In the genomic region with DNA sequence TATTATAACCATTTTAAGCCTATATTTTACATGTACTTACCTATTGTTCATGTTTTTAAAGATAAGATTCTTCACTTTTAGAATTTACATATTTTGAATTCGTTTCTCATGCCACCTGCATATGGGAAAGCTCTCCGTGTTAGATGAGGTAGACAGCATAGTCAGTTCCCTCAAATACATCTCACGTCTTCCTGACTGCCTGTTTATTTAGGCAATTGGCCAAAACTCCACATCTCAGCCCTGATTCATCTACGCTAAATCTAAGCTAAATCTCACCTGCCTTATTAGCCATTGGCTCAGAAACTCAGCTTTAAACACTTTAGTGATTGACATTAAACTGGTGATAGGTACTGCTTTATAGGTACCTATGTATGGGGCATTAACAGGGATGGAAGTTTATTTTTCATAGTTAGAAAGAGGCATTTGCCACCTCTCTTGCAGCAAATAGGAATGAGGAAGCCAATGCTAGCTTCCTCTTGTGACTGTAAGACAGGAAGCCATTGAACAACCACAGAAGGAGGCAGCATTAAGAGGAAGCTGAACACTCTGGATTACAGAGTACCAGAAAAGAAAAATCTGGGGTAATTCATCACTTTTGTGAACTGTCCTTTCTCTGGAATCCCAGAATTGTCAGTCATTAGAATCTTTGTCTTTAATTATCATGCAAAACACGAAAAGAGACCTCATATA, we compare ENCODE assay signal across 15 cellular contexts.
DNase-seq lines count a peak whose midpoint lies in the region; TF ChIP-seq lines count a peak whose summit lies in the region.
"Had no signal": no experiment of that assay in that cellular context is flagged by ENCODE, and none has a peak within 500 bp of the region (broad histone marks: within the 10 kb centered on the region; RNA-seq: fewer than 3 reads in every experiment).

No MANE protein-coding gene starts in this region.

- no peaks in the 10 kb centered on the region for H3K4me1 ChIP-seq in transverse colon
- H3K4me1 ChIP-seq: esophagus squamous epithelium, stomach had no signal

- intact Hi-C loops in transverse colon (cut with DNase I; ENCODE audit: low total_unique reads) = no loop called here

- in situ Hi-C loops in transverse colon (cut with MboI; ENCODE audit: low pct_ligation_motif_present in 1 of 4, low pct_unique_long_range_greater_than_20kb in 1 of 4, low sequenced_read_pairs in 3 of 4) = no loop called here

- DNase-seq in DMS153 (lab: John Stamatoyannopoulos, UW) (peak; percentile 89), NCI-H1105 (lab: John Stamatoyannopoulos, UW) (peak; percentile 80), NOMO-1 treated with dmso at 0.1 percent for 144 hours (lab: John Stamatoyannopoulos, UW; ENCODE audit: unreplicated experiment) (peak; percentile 43), epithelial cell of esophagus (ENCODE audit: low read depth) (peak; percentile 30), transverse colon (no peak), NCI-H1930 (lab: John Stamatoyannopoulos, UW) (no peak), AG08396 (ENCODE audit: low spot score) (no peak)
- DNase-seq in central memory CD4-positive, alpha-beta T cell = no peak
- DNase-seq: CD8-positive, alpha-beta memory T cell; esophagus squamous epithelium; midbrain; NCI-H187 treated with DMSO at 0.1 percent for 48 hours; Right ventricle myocardium superior; stimulated activated CD4-positive, alpha-beta T cell treated with anti-CD3 and anti-CD28 coated beads, Interleukin-4, amount 100 ng/mL, for 1 hour; stomach had no signal

- no peak for TF ChIP-seq EP300 in transverse colon (IDR thresholded peaks at IDR 0.05; ENCODE audit: low read depth)

- WGBS in transverse colon (ENCODE audit: low coverage in 1 of 2), 2 donors = 34 to 40% methylated on average over 4 to 5 of the region's 5 CpGs

- no peaks in the 10 kb centered on the region for H3K36me3 ChIP-seq in transverse colon
- H3K36me3 ChIP-seq: esophagus squamous epithelium, stomach had no signal

- no peaks in the 10 kb centered on the region for H3K9me3 ChIP-seq in transverse colon
- H3K9me3 ChIP-seq: esophagus squamous epithelium had no signal

- no peaks in the 10 kb centered on the region for H3K27me3 ChIP-seq in transverse colon
- H3K27me3 ChIP-seq: esophagus squamous epithelium, stomach had no signal

- no peak overlapping the region for H3K4me3 ChIP-seq in epithelial cell of esophagus (ENCODE audit: low read length)
- no peak overlapping the region for H3K4me3 ChIP-seq in transverse colon
- H3K4me3 ChIP-seq: esophagus squamous epithelium, stomach had no signal

- no peak for TF ChIP-seq POLR2A in transverse colon (IDR thresholded peaks at IDR 0.05)

- TF ChIP-seq CTCF in epithelial cell of esophagus (IDR thresholded peaks at IDR 0.05; ENCODE audit: insufficient read depth, low read depth, low read length, missing control alignments) (no peak), transverse colon (IDR thresholded peaks at IDR 0.05) (no peak)

- H3K27ac ChIP-seq in transverse colon = no peak overlapping the region
- H3K27ac ChIP-seq: esophagus squamous epithelium, stomach had no signal

Comparison
In these comparisons a context has a peak if more than half of its experiments do, and no peak if none do; other contexts are left out.
1. DNase-seq: peak in DMS153 (single experiment), NCI-H1105 (single experiment), NOMO-1 treated with dmso at 0.1 percent for 144 hours (single experiment) and epithelial cell of esophagus (single experiment); none in transverse colon (single experiment), NCI-H1930 (0 of 2), AG08396 (single experiment) and central memory CD4-positive, alpha-beta T cell (single experiment).